In genomic region chr12:46357438-46358324, GRCh38 we compare ENCODE assay signal across 10 cellular contexts. TPM values are rescaled to one million over a fixed set of nuclear protein-coding genes. Genes with fewer than 3 reads are reported as not detected.
A peak's percentile ranks its signal among the peaks of the same experiment; 100 is the strongest.
DNase-seq lines count a peak whose midpoint lies in the region; ATAC-seq and TF ChIP-seq lines count a peak whose summit lies in the region.
"Had no signal": no experiment of that assay in that cellular context is flagged by ENCODE, and none has a peak within 500 bp of the region (broad histone marks: within the 10 kb centered on the region; RNA-seq: fewer than 3 reads in every experiment).

No MANE protein-coding gene starts in this region.

- H3K36me3 Mint-ChIP-seq in CD8-positive, alpha-beta T cell = peaks cover 42% of the 10 kb centered on the region
- H3K36me3 Mint-ChIP-seq in stimulated activated memory B cell treated with anti-CD40 and anti-IgM and Interleukin-4, amounts not matched to agents 10 μg/mL and 1 μg/mL and 100 μg/mL, for 72 hours = peaks cover 34% of the 10 kb centered on the region

- POLR2A ChIA-PET in CD8-positive, alpha-beta T cell (lab: Charles Lee) = interaction anchor here (0.7 to 2.5 kb wide), 3 partner anchors 13 to 140 kb away, joined by 3 to 15 read pairs (median 3); no protein-coding TSS in a partner anchor

- 31% methylated on average over 6 of the region's 6 CpGs for WGBS in liver

- no peak overlapping the region for H3K9ac ChIP-seq in liver (ENCODE audit: low read depth in 1 of 2, low read length in 2 of 2)

- no peaks in the 10 kb centered on the region for H3K9me3 Mint-ChIP-seq in CD8-positive, alpha-beta T cell
- H3K9me3 Mint-ChIP-seq in stimulated activated memory B cell treated with anti-CD40 and anti-IgM and Interleukin-4, amounts not matched to agents 10 μg/mL and 1 μg/mL and 100 μg/mL, for 72 hours = no peaks in the 10 kb centered on the region
- H3K9me3 Mint-ChIP-seq: nephron had no signal

- no peaks in the 10 kb centered on the region for H3K27me3 Mint-ChIP-seq in CD8-positive, alpha-beta T cell (ENCODE audit: low read depth)
- no peaks in the 10 kb centered on the region for H3K27me3 Mint-ChIP-seq in stimulated activated memory B cell treated with anti-CD40 and anti-IgM and Interleukin-4, amounts not matched to agents 10 μg/mL and 1 μg/mL and 100 μg/mL, for 72 hours

- no peak overlapping the region for H3K27ac ChIP-seq in CD8-positive, alpha-beta T cell (ENCODE audit: low read depth, low read length)
- peak overlapping the region; percentile 2 to 13 for H3K27ac ChIP-seq in liver (ENCODE audit: low read depth in 1 of 2, low read length in 2 of 2)
- H3K27ac ChIP-seq: HL-60 had no signal

- peaks cover 8% of the 10 kb centered on the region for H3K4me1 ChIP-seq in CD8-positive, alpha-beta T cell (ENCODE audit: insufficient read depth, low read length)
- H3K4me1 ChIP-seq in liver (ENCODE audit: control insufficient read depth in 4 of 4, insufficient read depth in 4 of 4, low read length in 3 of 4) = peaks cover 0 to 8% (median 0%) of the 10 kb centered on the region in 4 donors

- no peaks in the 10 kb centered on the region for H3K27me3 ChIP-seq in CD8-positive, alpha-beta T cell (ENCODE audit: insufficient read depth, low read length)
- no peaks in the 10 kb centered on the region for H3K27me3 ChIP-seq in liver (ENCODE audit: control insufficient read depth in 4 of 4, insufficient read depth in 4 of 4, low read length in 3 of 4)

- H3K9me3 ChIP-seq in CD8-positive, alpha-beta T cell (ENCODE audit: low read length) = no peaks in the 10 kb centered on the region
- no peaks in the 10 kb centered on the region for H3K9me3 ChIP-seq in liver (ENCODE audit: control insufficient read depth in 4 of 4, low read length in 3 of 4)

- CTCF ChIA-PET in CD8-positive, alpha-beta T cell (lab: Charles Lee) = interaction anchor here (1.4 to 2.2 kb wide), 2 partner anchors 38 to 320 kb away, joined by 3 to 8 read pairs; no protein-coding TSS in a partner anchor

- H3K4me3 ChIP-seq in CD8-positive, alpha-beta T cell (ENCODE audit: low read depth, low read length) = no peak overlapping the region
- H3K4me3 ChIP-seq in HFF-Myc (replicated peaks; ENCODE audit: low read depth, low read length) (no peak overlapping the region), liver (ENCODE audit: low read depth in 1 of 3, low read length in 3 of 3) (no peak overlapping the region)

- TF ChIP-seq CTCF in CD8-positive, alpha-beta T cell (IDR thresholded peaks at IDR 0.05) = no peak
- TF ChIP-seq CTCF in HFF-Myc (IDR thresholded peaks at IDR 0.05; ENCODE audit: low read depth, low read length, missing control alignments) (no peak), liver (IDR thresholded peaks at IDR 0.05; ENCODE audit: low read depth, low read length, missing input control) (no peak)

- intact Hi-C loops in CD8-positive, alpha-beta T cell (cut with DNase I, micrococcal nuclease) = no loop called here

- peaks cover 41% of the 10 kb centered on the region for H3K4me1 Mint-ChIP-seq in CD8-positive, alpha-beta T cell (ENCODE audit: low read depth)
- H3K4me1 Mint-ChIP-seq in stimulated activated memory B cell treated with anti-CD40 and anti-IgM and Interleukin-4, amounts not matched to agents 10 μg/mL and 1 μg/mL and 100 μg/mL, for 72 hours = peaks cover 21% of the 10 kb centered on the region

- peak overlapping the region; percentile 52 for H3K27ac Mint-ChIP-seq in CD8-positive, alpha-beta T cell
- no peak overlapping the region for H3K27ac Mint-ChIP-seq in stimulated activated memory B cell treated with anti-CD40 and anti-IgM and Interleukin-4, amounts not matched to agents 10 μg/mL and 1 μg/mL and 100 μg/mL, for 72 hours

- H3K4me3 Mint-ChIP-seq in CD8-positive, alpha-beta T cell = no peak overlapping the region
- H3K4me3 Mint-ChIP-seq in stimulated activated memory B cell treated with anti-CD40 and anti-IgM and Interleukin-4, amounts not matched to agents 10 μg/mL and 1 μg/mL and 100 μg/mL, for 72 hours = no peak overlapping the region
- H3K4me3 Mint-ChIP-seq: nephron had no signal

- no peak for TF ChIP-seq RAD21 in liver (IDR thresholded peaks at IDR 0.05)

- no peak for ATAC-seq in CD8-positive, alpha-beta T cell
- ATAC-seq in stimulated activated memory B cell treated with anti-CD40 and anti-IgM and Interleukin-4, amounts not matched to agents 10 μg/mL and 1 μg/mL and 100 μg/mL, for 72 hours = no peak
- ATAC-seq in HG03460 (IDR thresholded peaks at IDR 0.05; ENCODE audit: unreplicated experiment) = no peak
- ATAC-seq in HG02623 (IDR thresholded peaks at IDR 0.05; ENCODE audit: unreplicated experiment) = no peak

- DNase-seq in CD8-positive, alpha-beta T cell = no peak
- peak; percentile 53 for DNase-seq in HFF-Myc (ENCODE audit: extremely low read depth, low read depth)
- DNase-seq in astrocyte of the hippocampus (ENCODE audit: low read depth, low spot score) = peak; percentile 62
- DNase-seq in hippocampal formation (lab: John Stamatoyannopoulos, UW) = no peak

- H3K36me3 ChIP-seq in CD8-positive, alpha-beta T cell (ENCODE audit: insufficient read depth, low read length) = peaks cover 24% of the 10 kb centered on the region
- H3K36me3 ChIP-seq in liver (ENCODE audit: control insufficient read depth in 4 of 4, insufficient read depth in 3 of 4, low read depth in 1 of 4, low read length in 3 of 4) = peaks cover 8 to 39% (median 36%) of the 10 kb centered on the region in 4 donors

TF ChIP-seq in liver, 16 proteins besides CTCF, POLR2A, EP300 and RAD21:
- TF ChIP-seq SP1 (IDR thresholded peaks at IDR 0.05) (no peak), EGR1 (IDR thresholded peaks at IDR 0.05; ENCODE audit: low read depth in 2 of 2) (peak in 1 of 2 donors; percentile 1), FOXA2 (IDR thresholded peaks at IDR 0.05) (no peak), RXRA (IDR thresholded peaks at IDR 0.05) (peak in 1 of 2 donors; percentile 31), HNF4A (conservative IDR thresholded peaks at IDR 0.05) (no peak), ZBTB33 (IDR thresholded peaks at IDR 0.05) (no peak), NR2F2 (IDR thresholded peaks at IDR 0.05) (no peak), GABPA (IDR thresholded peaks at IDR 0.05 in 1 of 2, conservative IDR thresholded peaks at IDR 0.05 in 1 of 2) (peak in 1 of 2 donors; percentile 14), JUND (IDR thresholded peaks at IDR 0.05) (peak in 1 of 2 donors; percentile 43), FOXA1 (IDR thresholded peaks at IDR 0.05) (no peak), TAF1 (conservative IDR thresholded peaks at IDR 0.05) (no peak)

RNA-seq across cellular contexts. Expression of gene SLC38A2, which starts 14.9 kb away (rescaled TPM):
- 100 to 1,000 TPM; 268 to 279 TPM for total RNA-seq in CD8-positive, alpha-beta T cell
- 100 to 1,000 TPM in 1 of 2 donors, 10 to 100 TPM in 1; 85.7 to 472 TPM for total RNA-seq in liver
- 100 to 1,000 TPM in 1 of 2 donors, 10 to 100 TPM in 1; 50.6 to 109 TPM for polyA plus RNA-seq in liver

Comparison
In these comparisons a context has a peak if more than half of its experiments do, and no peak if none do; other contexts are left out.
1. DNase-seq: peak in HFF-Myc (single experiment) and astrocyte of the hippocampus (single experiment); none in CD8-positive, alpha-beta T cell (0 of 7) and hippocampal formation (0 of 2).